ENCODE assay signal across 1 cellular context in genomic region chr2:224271854-224272620, GRCh38.
TF ChIP-seq lines count a peak whose summit lies in the region.

No MANE protein-coding gene starts in this region.

TF ChIP-seq in HepG2, 621 proteins besides CTCF, POLR2A, EP300 and RAD21 (continued from another document and continues in another):
- no peak for TF ChIP-seq ZNF674 (CRISPR knock-in tag; IDR thresholded peaks at IDR 0.05; ENCODE audit: low read depth)
- peak; percentile 64; the same call in 1 of the 2 replicates for TF ChIP-seq SIX1 (CRISPR knock-in tag; IDR thresholded peaks at IDR 0.05; ENCODE audit: borderline replicate concordance)
- TF ChIP-seq HDAC2 (CRISPR knock-in tag; IDR thresholded peaks at IDR 0.05) = peak; percentile 82
- TF ChIP-seq FLYWCH1 (CRISPR knock-in tag; IDR thresholded peaks at IDR 0.05) = 0 out of 2 replicates have a peak, but pooled peaks have one; percentile 39
- peak; percentile 40; the same call in 1 of the 2 replicates for TF ChIP-seq SOX13 (IDR thresholded peaks at IDR 0.05)
- TF ChIP-seq SOX13 (CRISPR knock-in tag; conservative IDR thresholded peaks at IDR 0.05 in 1 of 2, IDR thresholded peaks at IDR 0.05 in 1 of 2) = peak in 1 of 2 experiments; percentile 83; a peak in 2 of 4 replicates
- 0 out of 2 replicates have a peak, but pooled peaks have one; percentile 30 for TF ChIP-seq MAF1 (CRISPR knock-in tag; IDR thresholded peaks at IDR 0.05; ENCODE audit: borderline replicate concordance)
- peak; percentile 83; the same call in 1 of the 2 replicates for TF ChIP-seq ZNF670 (CRISPR knock-in tag; IDR thresholded peaks at IDR 0.05; ENCODE audit: borderline replicate concordance)
- peak; percentile 70 for TF ChIP-seq ZMYM4 (CRISPR knock-in tag; IDR thresholded peaks at IDR 0.05)
- TF ChIP-seq SRF (IDR thresholded peaks at IDR 0.05; ENCODE audit: low read depth, low read length) = 0 out of 2 replicates have a peak, but pooled peaks have one; percentile 41
- peak; percentile 64; the same call in 1 of the 2 replicates for TF ChIP-seq FOXJ3 (CRISPR knock-in tag; IDR thresholded peaks at IDR 0.05; ENCODE audit: borderline replicate concordance)
- peak; percentile 74 for TF ChIP-seq SP5 (CRISPR knock-in tag; IDR thresholded peaks at IDR 0.05; ENCODE audit: borderline replicate concordance, low read depth)
- peak; percentile 22; the same call in 1 of the 2 replicates for TF ChIP-seq ZNF574 (CRISPR knock-in tag; IDR thresholded peaks at IDR 0.05)
- no peak for TF ChIP-seq TEF (CRISPR knock-in tag; IDR thresholded peaks at IDR 0.05)
- peak; percentile 43; the same call in 1 of the 2 replicates for TF ChIP-seq HOXA3 (CRISPR knock-in tag; IDR thresholded peaks at IDR 0.05)
- TF ChIP-seq MTA3 (CRISPR knock-in tag; IDR thresholded peaks at IDR 0.05) = no peak
- peak; percentile 65; the same call in 1 of the 2 replicates for TF ChIP-seq ZNF609 (CRISPR knock-in tag; IDR thresholded peaks at IDR 0.05; ENCODE audit: borderline replicate concordance)
- 0 out of 2 replicates have a peak, but pooled peaks have one; percentile 31 for TF ChIP-seq BCL3 (CRISPR knock-in tag; IDR thresholded peaks at IDR 0.05)
- TF ChIP-seq ISL2 (CRISPR knock-in tag; IDR thresholded peaks at IDR 0.05) = peak; percentile 89
- TF ChIP-seq ZNF605 (CRISPR knock-in tag; IDR thresholded peaks at IDR 0.05) = no peak
- peak; percentile 94 for TF ChIP-seq TCF7 (IDR thresholded peaks at IDR 0.05; ENCODE audit: low read depth)
- peak; percentile 21; the same call in 1 of the 2 replicates for TF ChIP-seq STAG1 (CRISPR knock-in tag; IDR thresholded peaks at IDR 0.05)
- no peak for TF ChIP-seq ZNF121 (CRISPR knock-in tag; IDR thresholded peaks at IDR 0.05)
- TF ChIP-seq NCOA2 (CRISPR knock-in tag; IDR thresholded peaks at IDR 0.05) = peak; percentile 88
- TF ChIP-seq GATAD2A (CRISPR knock-in tag; IDR thresholded peaks at IDR 0.05) = peak; percentile 92
- TF ChIP-seq ZBTB25 (CRISPR knock-in tag; IDR thresholded peaks at IDR 0.05) = 0 out of 2 replicates have a peak, but pooled peaks have one; percentile 18
- TF ChIP-seq ATF4 (CRISPR knock-in tag; IDR thresholded peaks at IDR 0.05) = no peak
- peak; percentile 57 for TF ChIP-seq THAP11 (CRISPR knock-in tag; IDR thresholded peaks at IDR 0.05)
- peak; percentile 92 for TF ChIP-seq RXRB (CRISPR knock-in tag; IDR thresholded peaks at IDR 0.05; ENCODE audit: borderline replicate concordance)
- TF ChIP-seq HMG20B (CRISPR knock-in tag; conservative IDR thresholded peaks at IDR 0.05) = peak; percentile 93
- peak; percentile 82 for TF ChIP-seq SALL1 (CRISPR knock-in tag; IDR thresholded peaks at IDR 0.05)
- TF ChIP-seq CCDC6 (CRISPR knock-in tag; IDR thresholded peaks at IDR 0.05) = no peak
- TF ChIP-seq KDM1A (CRISPR knock-in tag; IDR thresholded peaks at IDR 0.05) = peak; percentile 35; the same call in 1 of the 2 replicates
- TF ChIP-seq KAT8 (CRISPR knock-in tag; IDR thresholded peaks at IDR 0.05) = peak; percentile 42; the same call in 1 of the 2 replicates
- TF ChIP-seq TEAD3 (CRISPR knock-in tag; optimal IDR thresholded peaks at IDR 0.05; ENCODE audit: borderline replicate concordance) = peak; percentile 32
- peak; percentile 39; the same call in 1 of the 2 replicates for TF ChIP-seq ZNF12 (CRISPR knock-in tag; IDR thresholded peaks at IDR 0.05)
- TF ChIP-seq SKI (IDR thresholded peaks at IDR 0.05; ENCODE audit: partially characterized antibody) = peak; percentile 82
- TF ChIP-seq NR2F6 (IDR thresholded peaks at IDR 0.05) = peak; percentile 95
- peak; percentile 90 for TF ChIP-seq NR2F6 (CRISPR knock-in tag; IDR thresholded peaks at IDR 0.05)
- no peak for TF ChIP-seq PRPF4 (IDR thresholded peaks at IDR 0.05; ENCODE audit: low read depth, low read length, poor library complexity, severe bottlenecking)
- no peak for TF ChIP-seq TRIM24 (CRISPR knock-in tag; IDR thresholded peaks at IDR 0.05)
- no peak for TF ChIP-seq USF2 (IDR thresholded peaks at IDR 0.05; ENCODE audit: low read depth, low read length)
- no peak for TF ChIP-seq USF2 (CRISPR knock-in tag; IDR thresholded peaks at IDR 0.05; ENCODE audit: borderline replicate concordance)
- no peak for TF ChIP-seq ZNF782 (CRISPR knock-in tag; IDR thresholded peaks at IDR 0.05; ENCODE audit: borderline replicate concordance)
- no peak for TF ChIP-seq ZNF775 (CRISPR knock-in tag; IDR thresholded peaks at IDR 0.05; ENCODE audit: borderline replicate concordance)
- no peak for TF ChIP-seq EEA1 (CRISPR knock-in tag; IDR thresholded peaks at IDR 0.05; ENCODE audit: borderline replicate concordance)
- no peak for TF ChIP-seq HNRNPH1 (optimal IDR thresholded peaks at IDR 0.05; ENCODE audit: low read depth, low read length)
- no peak for TF ChIP-seq CAMTA2 (CRISPR knock-in tag; IDR thresholded peaks at IDR 0.05; ENCODE audit: borderline replicate concordance)
- no peak for TF ChIP-seq CREB3 (CRISPR knock-in tag; IDR thresholded peaks at IDR 0.05)
- 0 out of 2 replicates have a peak, but pooled peaks have one; percentile 16 for TF ChIP-seq POGZ (CRISPR knock-in tag; IDR thresholded peaks at IDR 0.05)
- peak; percentile 69; the same call in 1 of the 2 replicates for TF ChIP-seq ATF2 (CRISPR knock-in tag; IDR thresholded peaks at IDR 0.05)
- TF ChIP-seq CEBPB (IDR thresholded peaks at IDR 0.05; ENCODE audit: borderline replicate concordance, low read depth, low read length) = no peak
- no peak for TF ChIP-seq TCF12 (IDR thresholded peaks at IDR 0.05)
- peak; percentile 87; the same call in 1 of the 2 replicates for TF ChIP-seq TCF12 (CRISPR knock-in tag; IDR thresholded peaks at IDR 0.05)
